ENCODE assay signal across 12 cellular contexts in the genomic region with DNA sequence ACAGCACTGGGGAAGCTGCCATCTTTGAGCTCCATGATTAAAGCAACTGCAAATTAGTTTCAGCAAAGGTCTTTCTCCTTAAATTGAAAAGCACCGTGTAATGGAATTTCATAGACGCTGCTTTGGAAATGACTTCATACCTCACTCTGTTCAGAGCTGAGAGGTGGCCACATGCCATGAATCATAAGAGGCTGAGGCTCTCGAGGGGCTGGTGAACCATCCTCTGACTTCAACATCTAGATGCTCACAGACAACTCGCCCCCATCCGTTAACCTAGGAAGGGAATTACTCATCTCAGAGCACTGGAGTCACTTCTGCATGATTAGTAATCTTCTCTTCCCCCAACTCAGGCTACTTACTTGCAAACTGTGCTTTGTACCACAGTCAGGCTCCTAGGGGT.
A peak's percentile ranks its signal among the peaks of the same experiment; 100 is the strongest.
DNase-seq lines count a peak whose midpoint lies in the region; ATAC-seq, FAIRE-seq and TF ChIP-seq lines count a peak whose summit lies in the region.
"Had no signal": no experiment of that assay in that cellular context is flagged by ENCODE, and none has a peak within 500 bp of the region (broad histone marks: within the 10 kb centered on the region; RNA-seq: fewer than 3 reads in every experiment).

No MANE protein-coding gene starts in this region.

- H3K4me1 Mint-ChIP-seq in activated naive CD8-positive, alpha-beta T cell treated with anti-CD3 and anti-CD28 coated beads for 36 hours, result no peaks in the 10 kb centered on the region

- no peak for TF ChIP-seq POLR2A in H54 (IDR thresholded peaks at IDR 0.05; ENCODE audit: low read depth, low read length)

- peak; percentile 9 for DNase-seq in Caki2 (ENCODE audit: low read depth)
- peak; percentile 62 for DNase-seq in H54 (ENCODE audit: insufficient read length, low spot score)
- DNase-seq in activated naive CD8-positive, alpha-beta T cell treated with anti-CD3 and anti-CD28 coated beads for 36 hours, result peak; percentile 2
- peak; percentile 26 for DNase-seq in myocyte (ENCODE audit: low read depth)
- no peak for DNase-seq in effector CD8-positive, alpha-beta T cell (lab: John Stamatoyannopoulos, UW)
- DNase-seq in lower lobe of right lung, result no peak
- no peak for DNase-seq in RWPE1 (ENCODE audit: low spot score)
- DNase-seq: NCI-H774 had no signal

- CTCF ChIA-PET in RWPE1 (lab: Yijun Ruan, JAX), result no interaction called here

- peak; percentile 50 for FAIRE-seq in H54 (lab: Jason Lieb, UNC)

- no peak for TF ChIP-seq CTCF in lower lobe of right lung (IDR thresholded peaks at IDR 0.05)
- TF ChIP-seq CTCF in RWPE1 (conservative IDR thresholded peaks at IDR 0.05; ENCODE audit: low read depth), result no peak

- no peak overlapping the region for H3K27ac Mint-ChIP-seq in activated naive CD8-positive, alpha-beta T cell treated with anti-CD3 and anti-CD28 coated beads for 36 hours

- H3K9me3 Mint-ChIP-seq in activated naive CD8-positive, alpha-beta T cell treated with anti-CD3 and anti-CD28 coated beads for 36 hours, result no peaks in the 10 kb centered on the region

- H3K27ac ChIP-seq in lower lobe of right lung, result no peak overlapping the region
- H3K27ac ChIP-seq in RWPE1, result no peak overlapping the region
- H3K27ac ChIP-seq: KMS-11 had no signal

- H3K27me3 Mint-ChIP-seq in activated naive CD8-positive, alpha-beta T cell treated with anti-CD3 and anti-CD28 coated beads for 36 hours, result peaks cover 11% of the 10 kb centered on the region

- no peaks in the 10 kb centered on the region for H3K27me3 ChIP-seq in lower lobe of right lung (ENCODE audit: low read depth)

- H3K4me3 ChIP-seq in lower lobe of right lung, result no peak overlapping the region
- H3K4me3 ChIP-seq: lung had no signal

- POLR2A ChIA-PET in RWPE1 (lab: Yijun Ruan, JAX; ENCODE audit: low non-redundant PET), result no interaction called here

- H3K9me3 ChIP-seq in lower lobe of right lung, result no peaks in the 10 kb centered on the region

- ATAC-seq in lower lobe of right lung, result no peak
- no peak for ATAC-seq in HG03378 (IDR thresholded peaks at IDR 0.05; ENCODE audit: unreplicated experiment)
- ATAC-seq: esophagus mucosa had no signal

- H3K36me3 Mint-ChIP-seq in activated naive CD8-positive, alpha-beta T cell treated with anti-CD3 and anti-CD28 coated beads for 36 hours, result no peaks in the 10 kb centered on the region

- intact Hi-C loops in lower lobe of right lung (cut with DNase I), result no loop called here

- in situ Hi-C loops in Caki2 (cut with HindIII; ENCODE audit: low pct_unique_long_range_greater_than_20kb, low sequenced_read_pairs), result no loop called here

- no peak overlapping the region for H3K4me3 Mint-ChIP-seq in activated naive CD8-positive, alpha-beta T cell treated with anti-CD3 and anti-CD28 coated beads for 36 hours

- H3K4me1 ChIP-seq in lower lobe of right lung, result no peaks in the 10 kb centered on the region

- no peaks in the 10 kb centered on the region for H3K36me3 ChIP-seq in lower lobe of right lung

Comparison
In these comparisons a context has a peak if more than half of its experiments do, and no peak if none do; other contexts are left out.
1. DNase-seq: peak in Caki2 (single experiment), H54 (single experiment), activated naive CD8-positive, alpha-beta T cell treated with anti-CD3 and anti-CD28 coated beads for 36 hours (single experiment) and myocyte (single experiment); none in effector CD8-positive, alpha-beta T cell (single experiment), lower lobe of right lung (single experiment) and RWPE1 (single experiment).